ENCODE assay signal across 19 cellular contexts in genomic region chr16:51877686-51878085, GRCh38.
"Had no signal": no experiment of that assay in that cellular context is flagged by ENCODE, and none has a peak within 500 bp of the region (broad histone marks: within the 10 kb centered on the region; RNA-seq: fewer than 3 reads in every experiment).

No MANE protein-coding gene starts in this region.

- H3K36me3 ChIP-seq: colonic mucosa, heart left ventricle, right lobe of liver, spleen, thoracic aorta, transverse colon had no signal

- H3K4me1 Mint-ChIP-seq: stimulated activated memory B cell treated with anti-CD40 and anti-IgM and Interleukin-4, amounts not matched to agents 10 μg/mL and 1 μg/mL and 100 μg/mL, for 72 hours; stimulated activated naive CD8-positive, alpha-beta T cell treated with anti-CD3 and anti-CD28 coated beads, Interleukin-15, amount 100 ng/mL, for 72 hours had no signal

- H3K9ac ChIP-seq: parathyroid adenoma had no signal

- H3K4me1 ChIP-seq: colonic mucosa, heart left ventricle, parathyroid adenoma, psoas muscle, right lobe of liver, spleen, transverse colon had no signal

- H3K4me3 ChIP-seq: colonic mucosa, heart left ventricle, psoas muscle, right lobe of liver, spleen, thoracic aorta, transverse colon had no signal

- H2AFZ ChIP-seq: parathyroid adenoma had no signal

- H3K27me3 ChIP-seq: colonic mucosa, heart left ventricle, right lobe of liver, spleen, transverse colon had no signal

- H3K27ac Mint-ChIP-seq: stimulated activated memory B cell treated with anti-CD40 and anti-IgM and Interleukin-4, amounts not matched to agents 10 μg/mL and 1 μg/mL and 100 μg/mL, for 72 hours; stimulated activated naive CD8-positive, alpha-beta T cell treated with anti-CD3 and anti-CD28 coated beads, Interleukin-15, amount 100 ng/mL, for 72 hours had no signal

- H3K36me3 Mint-ChIP-seq: stimulated activated memory B cell treated with anti-CD40 and anti-IgM and Interleukin-4, amounts not matched to agents 10 μg/mL and 1 μg/mL and 100 μg/mL, for 72 hours had no signal

- H3K9me3 Mint-ChIP-seq: nephron had no signal

- H3K27me3 Mint-ChIP-seq: stimulated activated memory B cell treated with anti-CD40 and anti-IgM and Interleukin-4, amounts not matched to agents 10 μg/mL and 1 μg/mL and 100 μg/mL, for 72 hours; stimulated activated naive CD8-positive, alpha-beta T cell treated with anti-CD3 and anti-CD28 coated beads, Interleukin-15, amount 100 ng/mL, for 72 hours had no signal

- DNase-seq: caudate nucleus; colonic mucosa; dermis blood vessel endothelial cell; erythroblast; heart left ventricle; hippocampal formation; psoas muscle; retina; right lobe of liver; spleen; stimulated activated CD4-positive, alpha-beta T cell treated with anti-CD3 and anti-CD28 coated beads, Interleukin-15, amount 100 ng/mL, for 24 hours; stimulated activated CD4-positive, alpha-beta T cell treated with anti-CD3 and anti-CD28 coated beads, Interleukin-1b, Interleukin-23, amount 100 ng/mL, for 48 hours; stimulated activated CD4-positive, alpha-beta T cell treated with anti-CD3 and anti-CD28 coated beads, Interleukin-4, amount 100 ng/mL, for 24 hours; stimulated activated naive CD8-positive, alpha-beta T cell treated with anti-CD3 and anti-CD28 coated beads, Interleukin-15, amount 100 ng/mL, for 72 hours; transverse colon had no signal

- H3K9me3 ChIP-seq: colonic mucosa, heart left ventricle, psoas muscle, right lobe of liver, thoracic aorta, transverse colon had no signal

- ATAC-seq: heart left ventricle; psoas muscle; right lobe of liver; stimulated activated memory B cell treated with anti-CD40 and anti-IgM and Interleukin-4, amounts not matched to agents 10 μg/mL and 1 μg/mL and 100 μg/mL, for 72 hours; stimulated activated naive CD8-positive, alpha-beta T cell treated with anti-CD3 and anti-CD28 coated beads, Interleukin-15, amount 100 ng/mL, for 72 hours had no signal

- H3K27ac ChIP-seq: colonic mucosa, heart left ventricle, parathyroid adenoma, psoas muscle, right lobe of liver, spleen, thoracic aorta had no signal

- H3K79me2 ChIP-seq: parathyroid adenoma had no signal

- H3K4me3 Mint-ChIP-seq: nephron; stimulated activated memory B cell treated with anti-CD40 and anti-IgM and Interleukin-4, amounts not matched to agents 10 μg/mL and 1 μg/mL and 100 μg/mL, for 72 hours; stimulated activated naive CD8-positive, alpha-beta T cell treated with anti-CD3 and anti-CD28 coated beads, Interleukin-15, amount 100 ng/mL, for 72 hours had no signal
